16 cellular contexts compared by ENCODE assay signal in genomic region chr22:22816171-22816514, GRCh38.
"Had no signal": no experiment of that assay in that cellular context is flagged by ENCODE, and none has a peak within 500 bp of the region (broad histone marks: within the 10 kb centered on the region; RNA-seq: fewer than 3 reads in every experiment).

No MANE protein-coding gene starts in this region.

- H3K4me3 Mint-ChIP-seq: activated T-helper 1 cell treated with anti-CD3 and anti-CD28 coated beads, Interleukin-12 subunit alpha, Interleukin-12 subunit beta, Interleukin-2, Interleukin-4 antibody, amounts not matched to agents 30 ng/mL and 10 ng/mL and 1 ng/mL, durations not matched to agents 14 hours and 24 hours and 36 hours; nephron progenitor cell had no signal

- H3K4me3 ChIP-seq: adrenal gland, coronary artery, gastrocnemius medialis, heart right ventricle, left lung, mucosa of descending colon, sigmoid colon had no signal

- H3K9me3 Mint-ChIP-seq: activated T-helper 1 cell treated with anti-CD3 and anti-CD28 coated beads, Interleukin-12 subunit alpha, Interleukin-12 subunit beta, Interleukin-2, Interleukin-4 antibody, amounts not matched to agents 30 ng/mL and 10 ng/mL and 1 ng/mL, durations not matched to agents 14 hours and 24 hours and 36 hours; nephron progenitor cell had no signal

- DNase-seq: activated naive CD4-positive, alpha-beta T cell; adrenal gland; effector CD4-positive, alpha-beta T cell; gastrocnemius medialis; heart right ventricle; islet precursor cell; left lung; mucosa of descending colon; nephron progenitor cell; sigmoid colon; stimulated activated CD4-positive, alpha-beta T cell treated with anti-CD3 and anti-CD28 coated beads, Interleukin-2, amount 100 ng/mL, for 24 hours; substantia nigra; trophoblast cell had no signal

- ATAC-seq: activated CD4-positive, CD25-positive, alpha-beta regulatory T cell treated with anti-CD3 and anti-CD28 coated beads, Interleukin-2, amount 50 U/mL, for 24 hours; gastrocnemius medialis; heart right ventricle; left lung; mucosa of descending colon had no signal

- H3K27me3 ChIP-seq: adrenal gland, gastrocnemius medialis, left lung, sigmoid colon had no signal

- H3K9me3 ChIP-seq: adrenal gland, gastrocnemius medialis, heart right ventricle, left lung, mucosa of descending colon, sigmoid colon had no signal

- H3K27ac ChIP-seq: adrenal gland, coronary artery, gastrocnemius medialis, left lung, sigmoid colon had no signal

- H3K4me1 ChIP-seq: adrenal gland, gastrocnemius medialis, sigmoid colon had no signal

- H3K27ac Mint-ChIP-seq: activated T-helper 1 cell treated with anti-CD3 and anti-CD28 coated beads, Interleukin-12 subunit alpha, Interleukin-12 subunit beta, Interleukin-2, Interleukin-4 antibody, amounts not matched to agents 30 ng/mL and 10 ng/mL and 1 ng/mL, durations not matched to agents 14 hours and 24 hours and 36 hours; nephron progenitor cell had no signal

- H3K36me3 ChIP-seq: adrenal gland, gastrocnemius medialis, heart right ventricle, left lung, sigmoid colon had no signal
